9 cellular contexts compared by ENCODE assay signal in genomic region chr9:121073038-121073437, GRCh38. TPM values are rescaled to one million over a fixed set of nuclear protein-coding genes. Genes with fewer than 3 reads are reported as not detected.
DNase-seq lines count a peak whose midpoint lies in the region; TF ChIP-seq lines count a peak whose summit lies in the region.
"Had no signal": no experiment of that assay in that cellular context is flagged by ENCODE, and none has a peak within 500 bp of the region (broad histone marks: within the 10 kb centered on the region; RNA-seq: fewer than 3 reads in every experiment).

No MANE protein-coding gene starts in this region.

- H3K4me1 ChIP-seq in mammary epithelial cell (ENCODE audit: insufficient read depth, low read length): peaks cover 28% of the 10 kb centered on the region
- peaks cover 7% of the 10 kb centered on the region for H3K4me1 ChIP-seq in effector memory CD4-positive, alpha-beta T cell (ENCODE audit: control insufficient read depth, insufficient read depth, low read length, poor library complexity, severe bottlenecking)

- peak; percentile 2 for DNase-seq in COR-L47 (lab: John Stamatoyannopoulos, UW)
- peak; percentile 85 for DNase-seq in MV-4-11 (lab: John Stamatoyannopoulos, UW)
- peak; percentile 71 for DNase-seq in mammary epithelial cell
- peak; percentile 10 for DNase-seq in occipital lobe (lab: John Stamatoyannopoulos, UW)
- DNase-seq in stimulated activated CD4-positive, alpha-beta T cell treated with anti-CD3 and anti-CD28 coated beads, Interleukin-2, amount 100 ng/mL, for 24 hours: no peak
- DNase-seq in NCI-H524 treated with DMSO at 0.1 percent for 48 hours (lab: John Stamatoyannopoulos, UW): no peak
- no peak for DNase-seq in effector memory CD4-positive, alpha-beta T cell
- DNase-seq in NCI-H1092 treated with DMSO at 0.1 percent for 48 hours (lab: John Stamatoyannopoulos, UW): no peak
- DNase-seq: right lobe of liver had no signal

- no peak overlapping the region for H3K9ac ChIP-seq in mammary epithelial cell (ENCODE audit: insufficient read depth, low read length)

- no peaks in the 10 kb centered on the region for H4K20me1 ChIP-seq in mammary epithelial cell (ENCODE audit: insufficient read depth, low read length)

- 8% methylated on average over 4 of the region's 4 CpGs for WGBS in mammary epithelial cell (ENCODE audit: low coverage, missing lambda C conversion rate)

- CTCF ChIA-PET in mammary epithelial cell (lab: Charles Lee; ENCODE audit: low non-redundant PET): interaction anchor here (0.5 to 0.8 kb wide), 4 partner anchors 13 to 205 kb away, joined by 3 to 9 read pairs (median 5); no protein-coding TSS in a partner anchor

- peak overlapping the region; percentile 25 for H3K27ac ChIP-seq in mammary epithelial cell (ENCODE audit: insufficient read depth, low read depth, low read length)
- H3K27ac ChIP-seq in effector memory CD4-positive, alpha-beta T cell (ENCODE audit: insufficient read depth, low read length, poor library complexity, severe bottlenecking): no peak overlapping the region

- intact Hi-C loops in mammary epithelial cell (cut with micrococcal nuclease): loop anchor here (2.0 to 10.0 kb wide), 6 partner anchors 84 to 456 kb away; partner anchors contain the start of genes PHF19 and RAB14

- H3K79me2 ChIP-seq in mammary epithelial cell (ENCODE audit: insufficient read depth, low read length): peaks cover 5% of the 10 kb centered on the region

- peak overlapping the region; percentile 1 to 69 (median 17) for H3K4me3 ChIP-seq in mammary epithelial cell (replicated peaks in 1 of 3; ENCODE audit: insufficient read depth in 1 of 3, low read depth in 2 of 3, low read length in 3 of 3)
- no peak overlapping the region for H3K4me3 ChIP-seq in effector memory CD4-positive, alpha-beta T cell (ENCODE audit: insufficient read depth, low read depth, low read length, poor library complexity, severe bottlenecking)

- in situ Hi-C loops in mammary epithelial cell (cut with MboI; ENCODE audit: low sequenced_read_pairs in 2 of 2): loop anchor here in 1 of 2 donors (25.0 kb wide), 1 partner anchor 311 kb away; no protein-coding TSS in a partner anchor

- no peaks in the 10 kb centered on the region for H3K9me3 ChIP-seq in mammary epithelial cell (replicated peaks; ENCODE audit: insufficient read depth, low read length)
- H3K9me3 ChIP-seq in effector memory CD4-positive, alpha-beta T cell (ENCODE audit: control insufficient read depth, low read length): no peaks in the 10 kb centered on the region

- no peak for TF ChIP-seq CTCF in mammary epithelial cell (conservative IDR thresholded peaks at IDR 0.05 in 1 of 2, IDR thresholded peaks at IDR 0.05 in 1 of 2; ENCODE audit: extremely low read depth in 1 of 2, insufficient read depth in 1 of 2, low read depth in 1 of 2, low read length in 2 of 2)

- no peaks in the 10 kb centered on the region for H3K27me3 ChIP-seq in mammary epithelial cell (ENCODE audit: insufficient read depth, low read length)
- no peaks in the 10 kb centered on the region for H3K27me3 ChIP-seq in effector memory CD4-positive, alpha-beta T cell (replicated peaks; ENCODE audit: control insufficient read depth, insufficient read depth, low read length, poor library complexity, severe bottlenecking)
- H3K27me3 ChIP-seq: right lobe of liver had no signal

- H3K4me2 ChIP-seq in mammary epithelial cell (ENCODE audit: insufficient read depth, low read depth, low read length): peak overlapping the region; percentile 95

- H3K36me3 ChIP-seq in mammary epithelial cell (ENCODE audit: insufficient read depth, low read length): no peaks in the 10 kb centered on the region
- H3K36me3 ChIP-seq in effector memory CD4-positive, alpha-beta T cell (ENCODE audit: control insufficient read depth, insufficient read depth, low read length): no peaks in the 10 kb centered on the region
- H3K36me3 ChIP-seq: right lobe of liver had no signal

- dilution Hi-C loops in mammary epithelial cell (cut with HindIII; ENCODE audit: low sequenced_read_pairs): no loop called here

- peak overlapping the region; percentile 83 for H2AFZ ChIP-seq in mammary epithelial cell (ENCODE audit: low read depth, low read length)

- BruUV-seq in mammary epithelial cell (replicated peaks; lab: Mats Ljungman, UMichigan): no TSS peak

RNA-seq across cellular contexts. Expression of gene CNTRL, which starts 1.7 kb away (rescaled TPM):
- total RNA-seq in mammary epithelial cell (10 to 100 TPM in 1 of 2 donors, 1 to 10 TPM in 1; 7.2 to 15.0 TPM), occipital lobe (14.2 TPM)
- polyA plus RNA-seq in mammary epithelial cell: 3.8 TPM
- polyA minus RNA-seq in mammary epithelial cell: 11.9 TPM

RNA-seq across cellular contexts. Expression of gene C5, which starts 23.0 kb away (rescaled TPM):
- 1 to 10 TPM; 1.3 to 1.6 TPM for total RNA-seq in mammary epithelial cell
- 0.77 TPM for polyA plus RNA-seq in mammary epithelial cell
- polyA minus RNA-seq in mammary epithelial cell: not detected
- 8.0 TPM for total RNA-seq in occipital lobe

Comparison
In these comparisons a context has a peak if more than half of its experiments do, and no peak if none do; other contexts are left out.
1. DNase-seq: peak in COR-L47 (single experiment), MV-4-11 (single experiment), mammary epithelial cell (single experiment) and occipital lobe (single experiment); none in stimulated activated CD4-positive, alpha-beta T cell treated with anti-CD3 and anti-CD28 coated beads, Interleukin-2, amount 100 ng/mL, for 24 hours (0 of 2), NCI-H524 treated with DMSO at 0.1 percent for 48 hours (single experiment), effector memory CD4-positive, alpha-beta T cell (0 of 3) and NCI-H1092 treated with DMSO at 0.1 percent for 48 hours (single experiment).